30 cellular contexts compared by ENCODE assay signal in the genomic region with DNA sequence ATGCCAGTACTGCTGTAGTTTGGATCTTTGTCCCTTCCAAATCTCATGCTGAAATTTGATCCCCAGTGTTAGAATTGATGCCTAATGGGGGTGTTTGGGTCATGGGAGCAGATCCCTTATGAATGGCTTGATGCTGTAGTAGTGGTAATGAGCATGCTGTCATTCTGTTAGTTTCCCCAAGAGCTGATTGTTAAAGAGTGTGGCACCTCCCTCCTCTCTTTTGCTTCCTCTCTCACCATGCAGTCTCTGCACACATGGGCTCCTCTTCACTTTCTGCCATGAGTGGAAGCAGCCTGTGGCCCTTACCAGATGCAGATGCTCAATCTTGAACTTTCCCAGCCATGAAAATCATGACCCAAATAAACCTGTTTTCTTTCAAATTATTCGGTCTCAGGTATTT.
"Had no signal": no experiment of that assay in that cellular context is flagged by ENCODE, and none has a peak within 500 bp of the region (broad histone marks: within the 10 kb centered on the region; RNA-seq: fewer than 3 reads in every experiment).

No MANE protein-coding gene starts in this region.

- H3K27me3 Mint-ChIP-seq: activated CD4-positive, alpha-beta T cell treated with anti-CD3 and anti-CD28 coated beads, Interleukin-2, amount 10 ng/mL, durations not matched to agents 7 days and 5 days; activated naive CD4-positive, alpha-beta T cell treated with anti-CD3 and anti-CD28 coated beads, Interleukin-2, amount 10 ng/mL, durations not matched to agents 7 days and 5 days; activated naive CD8-positive, alpha-beta T cell treated with anti-CD3 and anti-CD28 coated beads, Interleukin-2, amount 10 ng/mL, durations not matched to agents 7 days and 5 days; brain had no signal

- FAIRE-seq: frontal cortex had no signal

- H3K27ac ChIP-seq: ascending aorta, breast epithelium, cardiac muscle cell, colonic mucosa had no signal

- H3K9me3 ChIP-seq: ascending aorta, colonic mucosa had no signal

- H3K9me3 Mint-ChIP-seq: activated CD4-positive, alpha-beta T cell treated with anti-CD3 and anti-CD28 coated beads, Interleukin-2, amount 10 ng/mL, durations not matched to agents 7 days and 5 days; activated naive CD4-positive, alpha-beta T cell treated with anti-CD3 and anti-CD28 coated beads, Interleukin-2, amount 10 ng/mL, durations not matched to agents 7 days and 5 days; activated naive CD4-positive, alpha-beta T cell treated with anti-CD3 and anti-CD28 coated beads, Interleukin-2, amount 50 U/mL, for 72 hours; activated naive CD8-positive, alpha-beta T cell treated with anti-CD3 and anti-CD28 coated beads, Interleukin-2, amount 10 ng/mL, durations not matched to agents 7 days and 5 days; activated T-cell treated with anti-CD3 and anti-CD28 coated beads, Interleukin-2, amount 50 U/mL, for 24 hours; activated T-cell treated with anti-CD3 and anti-CD28 coated beads, Interleukin-2, amount 50 U/mL, for 72 hours; brain; endodermal cell; T-helper 2 cell treated with Interferon-gamma antibody and Interleukin-4, amounts not matched to agents 5 μg/mL and 100 μg/mL, for 36 hours had no signal

- DNase-seq: activated CD4-positive, alpha-beta memory T cell treated with anti-CD3 and anti-CD28 coated beads, Interleukin-2, amount 10 ng/mL, durations not matched to agents 7 days and 5 days; activated CD4-positive, alpha-beta T cell treated with anti-CD3 and anti-CD28 coated beads for 1 hour; activated CD4-positive, alpha-beta T cell treated with anti-CD3 and anti-CD28 coated beads for 4 hours; activated CD4-positive, alpha-beta T cell treated with anti-CD3 and anti-CD28 coated beads, Interleukin-2, amount 10 ng/mL, durations not matched to agents 7 days and 5 days; activated CD4-positive, alpha-beta T cell treated with anti-CD3 and anti-CD28 coated beads, Interleukin-2, amount 50 U/mL, for 4 hours; activated CD8-positive, alpha-beta memory T cell treated with anti-CD3 and anti-CD28 coated beads, Interleukin-2, amount 50 U/mL, for 48 hours; activated gamma-delta T cell; activated naive CD4-positive, alpha-beta T cell; activated naive CD4-positive, alpha-beta T cell treated with anti-CD3 and anti-CD28 coated beads, Interleukin-2, amount 10 ng/mL, durations not matched to agents 7 days and 5 days; activated naive CD8-positive, alpha-beta T cell treated with anti-CD3 and anti-CD28 coated beads, Interleukin-2, amount 10 ng/mL, durations not matched to agents 7 days and 5 days; activated T-cell treated with anti-CD3 and anti-CD28 coated beads for 4 hours; activated T-cell treated with anti-CD3 and anti-CD28 coated beads, Interleukin-2, amount 50 U/mL, for 24 hours; activated T-cell treated with anti-CD3 and anti-CD28 coated beads, Interleukin-2, amount 50 U/mL, for 72 hours; central memory CD4-positive, alpha-beta T cell; cerebellar nuclear complex; colonic mucosa; effector CD8-positive, alpha-beta T cell; endodermal cell; foreskin fibroblast; head of caudate nucleus; T-helper 17 cell; T1000 had no signal

- H3K27ac Mint-ChIP-seq: activated CD4-positive, alpha-beta memory T cell treated with anti-CD3 and anti-CD28 coated beads, Interleukin-2, amount 10 ng/mL, durations not matched to agents 7 days and 5 days; activated CD4-positive, alpha-beta T cell treated with anti-CD3 and anti-CD28 coated beads, Interleukin-2, amount 10 ng/mL, durations not matched to agents 7 days and 5 days; activated naive CD4-positive, alpha-beta T cell treated with anti-CD3 and anti-CD28 coated beads, Interleukin-2, amount 10 ng/mL, durations not matched to agents 7 days and 5 days; activated naive CD4-positive, alpha-beta T cell treated with anti-CD3 and anti-CD28 coated beads, Interleukin-2, amount 50 U/mL, for 72 hours; activated naive CD8-positive, alpha-beta T cell treated with anti-CD3 and anti-CD28 coated beads, Interleukin-2, amount 10 ng/mL, durations not matched to agents 7 days and 5 days; activated T-cell treated with anti-CD3 and anti-CD28 coated beads, Interleukin-2, amount 50 U/mL, for 24 hours; activated T-cell treated with anti-CD3 and anti-CD28 coated beads, Interleukin-2, amount 50 U/mL, for 72 hours; brain; endodermal cell; T-helper 17 cell; T-helper 2 cell treated with Interferon-gamma antibody and Interleukin-4, amounts not matched to agents 5 μg/mL and 100 μg/mL, for 36 hours had no signal

- H3K4me3 ChIP-seq: ascending aorta, breast epithelium, cardiac muscle cell, colonic mucosa had no signal

- H3K4me1 Mint-ChIP-seq: activated CD4-positive, alpha-beta memory T cell treated with anti-CD3 and anti-CD28 coated beads, Interleukin-2, amount 10 ng/mL, durations not matched to agents 7 days and 5 days; activated CD4-positive, alpha-beta T cell treated with anti-CD3 and anti-CD28 coated beads, Interleukin-2, amount 10 ng/mL, durations not matched to agents 7 days and 5 days; activated naive CD4-positive, alpha-beta T cell treated with anti-CD3 and anti-CD28 coated beads, Interleukin-2, amount 10 ng/mL, durations not matched to agents 7 days and 5 days; activated naive CD8-positive, alpha-beta T cell treated with anti-CD3 and anti-CD28 coated beads, Interleukin-2, amount 10 ng/mL, durations not matched to agents 7 days and 5 days; brain; endodermal cell; T-helper 17 cell had no signal

- H3K36me3 ChIP-seq: ascending aorta, breast epithelium, cardiac muscle cell, colonic mucosa had no signal

- H3K36me3 Mint-ChIP-seq: activated naive CD4-positive, alpha-beta T cell treated with anti-CD3 and anti-CD28 coated beads, Interleukin-2, amount 10 ng/mL, durations not matched to agents 7 days and 5 days; activated naive CD4-positive, alpha-beta T cell treated with anti-CD3 and anti-CD28 coated beads, Interleukin-2, amount 50 U/mL, for 72 hours; activated naive CD8-positive, alpha-beta T cell treated with anti-CD3 and anti-CD28 coated beads, Interleukin-2, amount 10 ng/mL, durations not matched to agents 7 days and 5 days; brain had no signal

- H3K4me1 ChIP-seq: ascending aorta, breast epithelium, colonic mucosa had no signal

- ATAC-seq: activated naive CD4-positive, alpha-beta T cell treated with anti-CD3 and anti-CD28 coated beads, Interleukin-2, amount 50 U/mL, for 72 hours; activated T-cell treated with anti-CD3 and anti-CD28 coated beads, Interleukin-2, amount 50 U/mL, for 72 hours; esophagus mucosa; T-helper 17 cell had no signal

- H3K27me3 ChIP-seq: ascending aorta, breast epithelium, cardiac muscle cell, colonic mucosa had no signal

- H3K4me3 Mint-ChIP-seq: activated CD4-positive, alpha-beta memory T cell treated with anti-CD3 and anti-CD28 coated beads, Interleukin-2, amount 10 ng/mL, durations not matched to agents 7 days and 5 days; activated CD4-positive, alpha-beta T cell treated with anti-CD3 and anti-CD28 coated beads, Interleukin-2, amount 10 ng/mL, durations not matched to agents 7 days and 5 days; activated naive CD4-positive, alpha-beta T cell treated with anti-CD3 and anti-CD28 coated beads, Interleukin-2, amount 10 ng/mL, durations not matched to agents 7 days and 5 days; activated naive CD8-positive, alpha-beta T cell treated with anti-CD3 and anti-CD28 coated beads, Interleukin-2, amount 10 ng/mL, durations not matched to agents 7 days and 5 days; activated T-cell treated with anti-CD3 and anti-CD28 coated beads, Interleukin-2, amount 50 U/mL, for 24 hours; activated T-cell treated with anti-CD3 and anti-CD28 coated beads, Interleukin-2, amount 50 U/mL, for 72 hours; brain; endodermal cell; T-helper 17 cell; T-helper 2 cell treated with Interferon-gamma antibody and Interleukin-4, amounts not matched to agents 5 μg/mL and 100 μg/mL, for 36 hours had no signal
